8 cellular contexts compared by ENCODE assay signal in genomic region chr1:9121891-9122409, GRCh38. TPM values are rescaled to one million over a fixed set of nuclear protein-coding genes. Genes with fewer than 3 reads are reported as not detected.
DNase-seq lines count a peak whose midpoint lies in the region; ATAC-seq and TF ChIP-seq lines count a peak whose summit lies in the region.

No MANE protein-coding gene starts in this region.

- H3K9me3 Mint-ChIP-seq in T-helper 2 cell treated with Interferon-gamma antibody and Interleukin-4, amounts not matched to agents 5 μg/mL and 100 μg/mL, for 36 hours, result no peaks in the 10 kb centered on the region

- H3K27ac ChIP-seq in C4-2B, result peak overlapping the region; percentile 53

- no peaks in the 10 kb centered on the region for H3K27me3 Mint-ChIP-seq in T-helper 2 cell treated with Interferon-gamma antibody and Interleukin-4, amounts not matched to agents 5 μg/mL and 100 μg/mL, for 36 hours (ENCODE audit: low read depth)

- CTCF ChIA-PET in HEK293T (lab: Yijun Ruan, JAX), result no interaction called here

- peak overlapping the region; percentile 49 for H3K4me3 Mint-ChIP-seq in T-helper 2 cell treated with Interferon-gamma antibody and Interleukin-4, amounts not matched to agents 5 μg/mL and 100 μg/mL, for 36 hours

- no peak for TF ChIP-seq CTCF in C4-2B (conservative IDR thresholded peaks at IDR 0.05)

- intact Hi-C loops in left cardiac atrium (cut with DNase I), result no loop called here

- H3K27ac Mint-ChIP-seq in T-helper 2 cell treated with Interferon-gamma antibody and Interleukin-4, amounts not matched to agents 5 μg/mL and 100 μg/mL, for 36 hours, result peak overlapping the region; percentile 63

- H3K36me3 Mint-ChIP-seq in T-helper 2 cell treated with Interferon-gamma antibody and Interleukin-4, amounts not matched to agents 5 μg/mL and 100 μg/mL, for 36 hours (ENCODE audit: low read depth), result no peaks in the 10 kb centered on the region

- H3K4me1 Mint-ChIP-seq in T-helper 2 cell treated with Interferon-gamma antibody and Interleukin-4, amounts not matched to agents 5 μg/mL and 100 μg/mL, for 36 hours (ENCODE audit: low read depth), result peaks cover 16% of the 10 kb centered on the region

- ATAC-seq in GM21423 (IDR thresholded peaks at IDR 0.05; ENCODE audit: unreplicated experiment), result peak; percentile 55
- ATAC-seq in left cardiac atrium, result peak; percentile 22 to 48

- POLR2A ChIA-PET in HEK293T (lab: Yijun Ruan, JAX), result no interaction called here

- peak; percentile 46 for DNase-seq in T-helper 2 cell treated with Interferon-gamma antibody and Interleukin-4, amounts not matched to agents 5 μg/mL and 100 μg/mL, for 36 hours (ENCODE audit: low spot score)
- DNase-seq in left cardiac atrium (no peak), HEK293T (ENCODE audit: extremely low spot score) (no peak), NCI-H82 (lab: John Stamatoyannopoulos, UW) (no peak), GF-D8 (lab: John Stamatoyannopoulos, UW) (no peak), AG08395 (ENCODE audit: low spot score) (no peak)

TF ChIP-seq in HEK293T, 16 proteins besides CTCF, POLR2A, EP300 and RAD21:
- TF ChIP-seq ELF4 (IDR thresholded peaks at IDR 0.05), result no peak
- no peak for TF ChIP-seq NFRKB (IDR thresholded peaks at IDR 0.05)
- no peak for TF ChIP-seq CTBP1 (IDR thresholded peaks at IDR 0.05; ENCODE audit: borderline replicate concordance)
- TF ChIP-seq TARDBP (IDR thresholded peaks at IDR 0.05), result no peak
- TF ChIP-seq HDGF (IDR thresholded peaks at IDR 0.05; ENCODE audit: borderline replicate concordance), result no peak

RNA-seq across cellular contexts. Expression of gene GPR157, which starts 7.0 kb away (rescaled TPM):
- total RNA-seq in left cardiac atrium, result 10 to 100 TPM; 18.8 to 40.6 TPM

RNA-seq across cellular contexts. Expression of gene SLC2A5, which starts 52.5 kb away (rescaled TPM):
- total RNA-seq in left cardiac atrium, result 1 to 10 TPM; 2.0 to 3.8 TPM
